1 cellular context compared by ENCODE assay signal in genomic region chr5:1750469-1750868, GRCh38.
A peak's percentile ranks its signal among the peaks of the same experiment; 100 is the strongest.
TF ChIP-seq lines count a peak whose summit lies in the region.

No MANE protein-coding gene starts in this region.

TF ChIP-seq in K562, 482 proteins besides CTCF, POLR2A, EP300 and RAD21:
- TF ChIP-seq IFI16 (CRISPR knock-in tag; IDR thresholded peaks at IDR 0.05) (no peak), ZBTB8A (IDR thresholded peaks at IDR 0.05; ENCODE audit: partially characterized antibody) (no peak), ZSCAN29 (IDR thresholded peaks at IDR 0.05) (no peak), MGA (IDR thresholded peaks at IDR 0.05) (peak; percentile 26; the same call in 1 of the 2 replicates), MED1 (CRISPR knock-in tag; IDR thresholded peaks at IDR 0.05; ENCODE audit: borderline replicate concordance) (no peak), BCL6 (CRISPR knock-in tag; IDR thresholded peaks at IDR 0.05) (no peak), POLR2B (IDR thresholded peaks at IDR 0.05; ENCODE audit: low read depth, partially characterized antibody) (no peak), MAX (CRISPR knock-in tag; IDR thresholded peaks at IDR 0.05) (peak; percentile 17; the same call in 1 of the 2 replicates), PKNOX1 (IDR thresholded peaks at IDR 0.05) (no peak), YY1 (IDR thresholded peaks at IDR 0.05; ENCODE audit: borderline replicate concordance in 1 of 3, control insufficient read depth in 1 of 3, extremely low read depth in 1 of 3, insufficient read depth in 3 of 3, insufficient read length in 1 of 3, insufficient replicate concordance in 2 of 3, low read depth in 1 of 3, low read length in 2 of 3) (no peak), MEF2A (IDR thresholded peaks at IDR 0.05; ENCODE audit: control insufficient read depth, low read depth, low read length) (no peak), ZNF780A (CRISPR knock-in tag; IDR thresholded peaks at IDR 0.05) (no peak), SMARCC2 (IDR thresholded peaks at IDR 0.05; ENCODE audit: low read depth) (no peak), GATA2 (CRISPR knock-in tag; IDR thresholded peaks at IDR 0.05) (no peak), TSHZ1 (CRISPR knock-in tag; IDR thresholded peaks at IDR 0.05) (no peak), E2F6 (IDR thresholded peaks at IDR 0.05; ENCODE audit: borderline replicate concordance in 1 of 2, extremely low read depth in 1 of 2, insufficient read depth in 1 of 2, insufficient read length in 1 of 2, low read depth in 1 of 2, low read length in 1 of 2, poor library complexity in 1 of 2, severe bottlenecking in 1 of 2) (peak in 1 of 2 experiments; percentile 55), STAT5B (CRISPR knock-in tag; IDR thresholded peaks at IDR 0.05) (no peak), NRF1 (conservative IDR thresholded peaks at IDR 0.05 in 1 of 2, IDR thresholded peaks at IDR 0.05 in 1 of 2) (peak; percentile 21 to 22; a peak in 1 of 4 replicates), BRD9 (IDR thresholded peaks at IDR 0.05; ENCODE audit: low read depth, partially characterized antibody) (no peak), ZBTB43 (CRISPR knock-in tag; IDR thresholded peaks at IDR 0.05) (no peak), MBD2 (IDR thresholded peaks at IDR 0.05; ENCODE audit: borderline replicate concordance, low read depth) (no peak), MAZ (CRISPR knock-in tag; conservative IDR thresholded peaks at IDR 0.05 in 1 of 2, IDR thresholded peaks at IDR 0.05 in 1 of 2) (no peak), NFXL1 (CRISPR knock-in tag; IDR thresholded peaks at IDR 0.05) (no peak)
